In the genomic region with DNA sequence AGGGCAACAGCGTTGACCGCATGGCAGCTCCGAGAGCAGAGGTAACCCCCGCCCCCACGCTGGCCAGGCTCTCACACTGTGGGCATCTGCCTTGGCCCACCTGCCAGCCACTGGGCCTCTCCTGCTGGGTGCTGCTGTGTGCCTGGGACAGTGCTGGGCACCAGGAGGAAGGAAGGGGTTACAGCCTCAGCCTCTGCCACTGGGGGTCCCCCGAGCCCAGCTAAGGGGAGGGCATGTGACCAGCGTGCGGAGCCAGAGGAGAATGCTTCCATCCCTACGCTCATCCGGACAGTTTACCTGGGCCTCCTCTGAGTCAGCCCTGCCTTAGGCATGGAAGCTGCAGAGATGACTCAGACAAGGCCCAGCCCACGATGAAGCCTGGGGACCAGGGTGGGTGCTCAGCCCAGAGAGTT, we compare ENCODE assay signal across 20 cellular contexts. TPM values are rescaled to one million over a fixed set of nuclear protein-coding genes. Genes with fewer than 3 reads are reported as not detected.
DNase-seq lines count a peak whose midpoint lies in the region; ATAC-seq, FAIRE-seq and TF ChIP-seq lines count a peak whose summit lies in the region.
"Had no signal": no experiment of that assay in that cellular context is flagged by ENCODE, and none has a peak within 500 bp of the region (broad histone marks: within the 10 kb centered on the region; RNA-seq: fewer than 3 reads in every experiment).

No MANE protein-coding gene starts in this region.

- TF ChIP-seq RAD21 in HCT116 (IDR thresholded peaks at IDR 0.05; ENCODE audit: low read depth), result no peak; the same call in none of the 2 replicates

- CTCF ChIA-PET in HCT116 (lab: Charles Lee), result interaction anchor here (0.8 to 6.9 kb wide), 7 partner anchors 12 to 388 kb away, joined by 3 to 40 read pairs (median 4); partner anchors contain the start of gene IFT27

- H3K4me3 Mint-ChIP-seq in activated T-helper 17 cell treated with anti-CD3 and anti-CD28 coated beads, Interleukin-2, amount 50 U/mL, for 72 hours, result no peak overlapping the region
- H3K4me3 Mint-ChIP-seq in activated CD4-positive, alpha-beta T cell treated with anti-CD3 and anti-CD28 coated beads, Interleukin-2, amount 10 ng/mL, durations not matched to agents 24 days and 14 days, result no peak overlapping the region
- H3K4me3 Mint-ChIP-seq: type B pancreatic cell had no signal

- peaks cover 33% of the 10 kb centered on the region for H3K4me1 Mint-ChIP-seq in activated T-helper 17 cell treated with anti-CD3 and anti-CD28 coated beads, Interleukin-2, amount 50 U/mL, for 72 hours
- H3K4me1 Mint-ChIP-seq in activated CD4-positive, alpha-beta T cell treated with anti-CD3 and anti-CD28 coated beads, Interleukin-2, amount 10 ng/mL, durations not matched to agents 24 days and 14 days, result peaks cover 22% of the 10 kb centered on the region

- H3K9ac ChIP-seq in BLaER1 treated with 17β-estradiol and CSF1 and Interleukin-3, amounts not matched to agents 10 nM and 100 nM, result peak overlapping the region in 1 of 11 experiments; percentile 11; a peak in 1 of 22 replicates
- H3K9ac ChIP-seq in HCT116 (ENCODE audit: low read length) (peak overlapping the region; percentile 6), kidney (ENCODE audit: low read length in 2 of 2) (no peak overlapping the region)
- H3K9ac ChIP-seq: KMS-11 had no signal

- no peaks in the 10 kb centered on the region for H3K79me2 ChIP-seq in HCT116 (ENCODE audit: insufficient read depth, low read length)

- FAIRE-seq in kidney (lab: Jason Lieb, UNC), result no peak

- H3K27me3 ChIP-seq in BLaER1 treated with 17β-estradiol and CSF1 and Interleukin-3, amounts not matched to agents 10 nM and 100 nM, result no peaks in the 10 kb centered on the region
- H3K27me3 ChIP-seq in HCT116 (ENCODE audit: insufficient read depth, low read length) (no peaks in the 10 kb centered on the region), ascending aorta (no peaks in the 10 kb centered on the region)

- peak in 1 of 3 experiments; percentile 18; a peak in 1 of 6 replicates for TF ChIP-seq CTCF in HCT116 (IDR thresholded peaks at IDR 0.05 in 2 of 3, conservative IDR thresholded peaks at IDR 0.05 in 1 of 3; ENCODE audit: borderline replicate concordance in 1 of 3, insufficient read depth in 1 of 3, low read depth in 2 of 3, low read length in 2 of 3)
- no peak for TF ChIP-seq CTCF in kidney (IDR thresholded peaks at IDR 0.05; ENCODE audit: borderline replicate concordance, extremely low read depth, insufficient read depth)
- no peak for TF ChIP-seq CTCF in ascending aorta (IDR thresholded peaks at IDR 0.05)

- no peak for TF ChIP-seq POLR2A in HCT116 (IDR thresholded peaks at IDR 0.05; ENCODE audit: borderline replicate concordance, extremely low read depth, insufficient read depth, insufficient read length)

- peaks cover 44% of the 10 kb centered on the region for H3K36me3 Mint-ChIP-seq in activated T-helper 17 cell treated with anti-CD3 and anti-CD28 coated beads, Interleukin-2, amount 50 U/mL, for 72 hours (ENCODE audit: low read depth)
- peaks cover 43% of the 10 kb centered on the region for H3K36me3 Mint-ChIP-seq in activated CD4-positive, alpha-beta T cell treated with anti-CD3 and anti-CD28 coated beads, Interleukin-2, amount 10 ng/mL, durations not matched to agents 24 days and 14 days (ENCODE audit: low read depth)
- H3K36me3 Mint-ChIP-seq: type B pancreatic cell had no signal

- peaks cover 20 to 38% (median 25%) of the 10 kb centered on the region in 10 experiments for H3K4me1 ChIP-seq in BLaER1 treated with 17β-estradiol and CSF1 and Interleukin-3, amounts not matched to agents 10 nM and 100 nM
- peaks cover 24 to 51% of the 10 kb centered on the region in 2 experiments; a peak in 3 of 4 replicates for H3K4me1 ChIP-seq in HCT116 (ENCODE audit: control insufficient read depth in 1 of 2, insufficient read depth in 2 of 2, low read length in 2 of 2)
- peaks cover 4 to 8% of the 10 kb centered on the region in 2 donors for H3K4me1 ChIP-seq in kidney (ENCODE audit: control insufficient read depth in 1 of 2, insufficient read depth in 1 of 2, low read depth in 1 of 2, low read length in 2 of 2)
- H3K4me1 ChIP-seq in ascending aorta, result no peaks in the 10 kb centered on the region

- no peak overlapping the region for H3K4me2 ChIP-seq in BLaER1 treated with 17β-estradiol and CSF1 and Interleukin-3, amounts not matched to agents 10 nM and 100 nM
- peak overlapping the region; percentile 64 for H3K4me2 ChIP-seq in HCT116 (ENCODE audit: low read length)
- H3K4me2 ChIP-seq: KMS-11 had no signal

- peaks cover 84 to 95% (median 90%) of the 10 kb centered on the region in 11 experiments for H3K36me3 ChIP-seq in BLaER1 treated with 17β-estradiol and CSF1 and Interleukin-3, amounts not matched to agents 10 nM and 100 nM
- H3K36me3 ChIP-seq in HCT116 (ENCODE audit: control insufficient read depth in 1 of 2, insufficient read depth in 2 of 2, low read length in 2 of 2) (no peaks in the 10 kb centered on the region), kidney (ENCODE audit: control insufficient read depth in 1 of 2, insufficient read depth in 2 of 2, low read length in 2 of 2) (no peaks in the 10 kb centered on the region), ascending aorta (no peaks in the 10 kb centered on the region)

- no peaks in the 10 kb centered on the region for H3K9me3 Mint-ChIP-seq in activated T-helper 17 cell treated with anti-CD3 and anti-CD28 coated beads, Interleukin-2, amount 50 U/mL, for 72 hours
- H3K9me3 Mint-ChIP-seq in activated CD4-positive, alpha-beta T cell treated with anti-CD3 and anti-CD28 coated beads, Interleukin-2, amount 10 ng/mL, durations not matched to agents 24 days and 14 days, result no peaks in the 10 kb centered on the region
- H3K9me3 Mint-ChIP-seq: activated CD4-positive, alpha-beta T cell treated with anti-CD3 and anti-CD28 coated beads, Interleukin-2, amount 10 ng/mL, durations not matched to agents 7 days and 5 days; type B pancreatic cell had no signal

- H3K4me3 ChIP-seq in BLaER1 treated with 17β-estradiol and CSF1 and Interleukin-3, amounts not matched to agents 10 nM and 100 nM, result no peak overlapping the region
- no peak overlapping the region for H3K4me3 ChIP-seq in HCT116 (replicated peaks in 1 of 2; ENCODE audit: low read depth in 1 of 2, low read length in 2 of 2)
- H3K4me3 ChIP-seq in kidney (ENCODE audit: low read length in 2 of 2), result no peak overlapping the region
- H3K4me3 ChIP-seq in ascending aorta, result no peak overlapping the region

- no TSS peak for BruUV-seq in HCT116 (replicated peaks; lab: Mats Ljungman, UMichigan)

- peak overlapping the region; percentile 92 for H3K27ac Mint-ChIP-seq in activated T-helper 17 cell treated with anti-CD3 and anti-CD28 coated beads, Interleukin-2, amount 50 U/mL, for 72 hours
- no peak overlapping the region for H3K27ac Mint-ChIP-seq in activated CD4-positive, alpha-beta T cell treated with anti-CD3 and anti-CD28 coated beads, Interleukin-2, amount 10 ng/mL, durations not matched to agents 24 days and 14 days
- H3K27ac Mint-ChIP-seq: activated CD4-positive, alpha-beta T cell treated with anti-CD3 and anti-CD28 coated beads, Interleukin-2, amount 10 ng/mL, durations not matched to agents 7 days and 5 days had no signal

- H3K27me3 Mint-ChIP-seq in activated T-helper 17 cell treated with anti-CD3 and anti-CD28 coated beads, Interleukin-2, amount 50 U/mL, for 72 hours, result no peaks in the 10 kb centered on the region
- H3K27me3 Mint-ChIP-seq in activated CD4-positive, alpha-beta T cell treated with anti-CD3 and anti-CD28 coated beads, Interleukin-2, amount 10 ng/mL, durations not matched to agents 24 days and 14 days, result no peaks in the 10 kb centered on the region
- H3K27me3 Mint-ChIP-seq: activated CD4-positive, alpha-beta T cell treated with anti-CD3 and anti-CD28 coated beads, Interleukin-2, amount 10 ng/mL, durations not matched to agents 7 days and 5 days had no signal

- no peaks in the 10 kb centered on the region for H3K9me2 ChIP-seq in HCT116 (ENCODE audit: insufficient read depth)

- intact Hi-C loops in HCT116 (cut with micrococcal nuclease), result loop anchor here (5.0 kb wide), 1 partner anchor 106 kb away; no protein-coding TSS in a partner anchor
- intact Hi-C loops in kidney (cut with DNase I), result no loop called here
- intact Hi-C loops in ascending aorta (cut with DNase I), result loop anchor here (10.0 kb wide), 1 partner anchor 93 kb away; no protein-coding TSS in a partner anchor
- intact Hi-C loops in activated CD4-positive, alpha-beta T cell treated with anti-CD3 and anti-CD28 coated beads, Interleukin-2, amount 10 ng/mL, durations not matched to agents 24 days and 14 days (cut with micrococcal nuclease), result no loop called here

- DNase-seq in HCT116 (ENCODE audit: low read depth, low spot score), result peak; percentile 46
- DNase-seq in kidney, result peak; percentile 67
- no peak for DNase-seq in ascending aorta (ENCODE audit: low spot score in 2 of 2)
- no peak for DNase-seq in NCI-H1105 treated with DMSO at 0.1 percent for 48 hours (lab: John Stamatoyannopoulos, UW)
- no peak for DNase-seq in activated CD4-positive, alpha-beta T cell treated with anti-CD3 and anti-CD28 coated beads, Interleukin-2, amount 10 ng/mL, durations not matched to agents 24 days and 14 days
- DNase-seq: activated CD4-positive, alpha-beta T cell treated with anti-CD3 and anti-CD28 coated beads, Interleukin-2, amount 10 ng/mL, durations not matched to agents 7 days and 5 days; activated gamma-delta T cell treated with Interleukin-2 at 50 U/mL for 16 hours; amygdala; hippocampal formation; left colon; NCI-H1105; NCI-H2171; nucleus accumbens; stimulated activated naive CD4-positive, alpha-beta T cell had no signal

- peak overlapping the region in 7 of 11 experiments; percentile 21 to 90 (median 45); a peak in 14 of 22 replicates for H3K27ac ChIP-seq in BLaER1 treated with 17β-estradiol and CSF1 and Interleukin-3, amounts not matched to agents 10 nM and 100 nM
- H3K27ac ChIP-seq in HCT116 (ENCODE audit: low read depth, low read length) (no peak overlapping the region; the same call in 1 of the 2 replicates), kidney (ENCODE audit: low read depth in 2 of 2, low read length in 2 of 2) (no peak overlapping the region), ascending aorta (no peak overlapping the region)
- H3K27ac ChIP-seq: C4-2B, KMS-11 had no signal

- H2AFZ ChIP-seq in HCT116 (ENCODE audit: low read depth, low read length, poor library complexity, severe bottlenecking), result no peak overlapping the region

- POLR2A ChIA-PET in HCT116 (lab: Charles Lee), result interaction anchor here (1.5 kb wide), 1 partner anchor 326 kb away, joined by 3 read pairs; no protein-coding TSS in a partner anchor

- RAD21 ChIA-PET in HCT116 (lab: Charles Lee; ENCODE audit: low non-redundant PET in 1 of 2, low total read pairs in 2 of 2, uncharacterized antibody in 2 of 2, unreplicated experiment in 2 of 2), result no interaction called here

- H4K20me1 ChIP-seq in BLaER1 treated with 17β-estradiol and CSF1 and Interleukin-3, amounts not matched to agents 10 nM and 100 nM, result peaks cover 0 to 23% (median 0%) of the 10 kb centered on the region in 11 experiments; a peak in 5 of 22 replicates
- no peaks in the 10 kb centered on the region for H4K20me1 ChIP-seq in HCT116 (ENCODE audit: insufficient read depth)

- no peaks in the 10 kb centered on the region for H3K9me3 ChIP-seq in BLaER1 treated with 17β-estradiol and CSF1 and Interleukin-3, amounts not matched to agents 10 nM and 100 nM (replicated peaks in 1 of 11)
- H3K9me3 ChIP-seq in HCT116 (ENCODE audit: control insufficient read depth in 1 of 2, insufficient read depth in 1 of 2, low read depth in 1 of 2, low read length in 2 of 2) (no peaks in the 10 kb centered on the region), kidney (ENCODE audit: control insufficient read depth in 1 of 2, low read length in 2 of 2) (no peaks in the 10 kb centered on the region), ascending aorta (no peaks in the 10 kb centered on the region)

- ATAC-seq in HCT116 (peak; percentile 59), HG03039 (IDR thresholded peaks at IDR 0.05; ENCODE audit: unreplicated experiment) (no peak)
- no peak for ATAC-seq in activated T-helper 17 cell treated with anti-CD3 and anti-CD28 coated beads, Interleukin-2, amount 50 U/mL, for 72 hours (replicated peaks)
- ATAC-seq: left colon had no signal

RNA-seq across cellular contexts. Expression of gene NCF4, which starts 10.9 kb away (rescaled TPM):
- total RNA-seq in HCT116 (2021; ENCODE audit: unreplicated experiment), result 0.37 TPM
- 0.46 and 0.86 TPM in 2 replicates for polyA plus RNA-seq in HCT116 (2012)
- 10 to 100 TPM; 40.6 to 60.1 TPM for total RNA-seq in activated T-helper 17 cell treated with anti-CD3 and anti-CD28 coated beads, Interleukin-2, amount 50 U/mL, for 72 hours
- total RNA-seq in kidney, result 19.4 TPM
- 4.7 TPM for polyA plus RNA-seq in kidney (ENCODE audit: insufficient read depth, low read depth, low replicate concordance)
- 13.7 TPM for total RNA-seq in ascending aorta
- total RNA-seq in activated CD4-positive, alpha-beta T cell treated with anti-CD3 and anti-CD28 coated beads, Interleukin-2, amount 10 ng/mL, durations not matched to agents 24 days and 14 days, result 12.3 and 13.6 TPM in 2 replicates

RNA-seq across cellular contexts. Expression of gene CSF2RB, which starts 41.8 kb away (rescaled TPM):
- total RNA-seq in HCT116 (2021; ENCODE audit: unreplicated experiment), result 0.10 TPM
- not detected in 2 replicates for polyA plus RNA-seq in HCT116 (2012)
- total RNA-seq in activated T-helper 17 cell treated with anti-CD3 and anti-CD28 coated beads, Interleukin-2, amount 50 U/mL, for 72 hours, result 1 to 10 TPM; 4.2 to 4.8 TPM
- total RNA-seq in kidney, result 11.4 TPM
- polyA plus RNA-seq in kidney (ENCODE audit: insufficient read depth, low read depth, low replicate concordance), result 1.0 TPM
- 6.0 TPM for total RNA-seq in ascending aorta
- 5.0 and 5.2 TPM in 2 replicates for total RNA-seq in activated CD4-positive, alpha-beta T cell treated with anti-CD3 and anti-CD28 coated beads, Interleukin-2, amount 10 ng/mL, durations not matched to agents 24 days and 14 days

RNA-seq across cellular contexts. Expression of gene PVALB, which starts 54.8 kb away (rescaled TPM):
- total RNA-seq in HCT116 (2021; ENCODE audit: unreplicated experiment) (not detected), kidney (2.1 TPM), ascending aorta (not detected)
- polyA plus RNA-seq in HCT116 (2012), result not detected in 2 replicates
- total RNA-seq in activated T-helper 17 cell treated with anti-CD3 and anti-CD28 coated beads, Interleukin-2, amount 50 U/mL, for 72 hours, result not detected
- 400 TPM for polyA plus RNA-seq in kidney (ENCODE audit: insufficient read depth, low read depth, low replicate concordance)
- total RNA-seq in activated CD4-positive, alpha-beta T cell treated with anti-CD3 and anti-CD28 coated beads, Interleukin-2, amount 10 ng/mL, durations not matched to agents 24 days and 14 days, result not detected in 2 replicates
- total RNA-seq: activated CD4-positive, alpha-beta T cell treated with anti-CD3 and anti-CD28 coated beads, Interleukin-2, amount 10 ng/mL, durations not matched to agents 7 days and 5 days; left colon had no signal

Comparison
In these comparisons a context has a peak if more than half of its experiments do, and no peak if none do; other contexts are left out.
1. H3K27ac ChIP-seq: peak in BLaER1 treated with 17β-estradiol and CSF1 and Interleukin-3, amounts not matched to agents 10 nM and 100 nM (7 of 11); none in HCT116 (single experiment), kidney (0 of 2) and ascending aorta (0 of 2).
2. DNase-seq: peak in HCT116 (single experiment) and kidney (single experiment); none in ascending aorta (0 of 2), NCI-H1105 treated with DMSO at 0.1 percent for 48 hours (single experiment) and activated CD4-positive, alpha-beta T cell treated with anti-CD3 and anti-CD28 coated beads, Interleukin-2, amount 10 ng/mL, durations not matched to agents 24 days and 14 days (single experiment).
3. intact Hi-C loops: an anchor here in HCT116 (5.0 kb wide) and ascending aorta (10.0 kb wide); none called in kidney and activated CD4-positive, alpha-beta T cell treated with anti-CD3 and anti-CD28 coated beads, Interleukin-2, amount 10 ng/mL, durations not matched to agents 24 days and 14 days.